ENCODE assay signal across 10 cellular contexts in genomic region chr15:58361291-58361759, GRCh38.
DNase-seq lines count a peak whose midpoint lies in the region; ATAC-seq and TF ChIP-seq lines count a peak whose summit lies in the region.
"Had no signal": no experiment of that assay in that cellular context is flagged by ENCODE, and none has a peak within 500 bp of the region (broad histone marks: within the 10 kb centered on the region; RNA-seq: fewer than 3 reads in every experiment).

No MANE protein-coding gene starts in this region.

- no peak overlapping the region for H3K4me2 ChIP-seq in trophoblast cell (ENCODE audit: low read length)

- H2BK120ac ChIP-seq in trophoblast cell (ENCODE audit: insufficient read depth, low read length, poor library complexity): peak overlapping the region; percentile 98

- peak overlapping the region; percentile 91 for H3K14ac ChIP-seq in trophoblast cell (ENCODE audit: low read length)

- peak overlapping the region; percentile 94 for H4K91ac ChIP-seq in trophoblast cell (ENCODE audit: low read depth, low read length)

- H3K4me1 ChIP-seq in trophoblast cell (ENCODE audit: control insufficient read depth in 1 of 2, insufficient read depth in 2 of 2, low read length in 2 of 2) (peaks cover 15 to 26% of the 10 kb centered on the region in 2 experiments), tibial artery (no peaks in the 10 kb centered on the region)

- peaks cover 12% of the 10 kb centered on the region for H3K79me1 ChIP-seq in trophoblast cell (ENCODE audit: low read length)

- no peak overlapping the region for H3K9ac ChIP-seq in trophoblast cell (ENCODE audit: low read length)

- H3K27me3 ChIP-seq in trophoblast cell (ENCODE audit: insufficient read depth, low read length): no peaks in the 10 kb centered on the region
- H3K27me3 ChIP-seq in tibial artery: peaks cover 0 to 2% of the 10 kb centered on the region in 2 donors
- H3K27me3 ChIP-seq: neutrophil had no signal

- H4K8ac ChIP-seq in trophoblast cell (ENCODE audit: low read depth, low read length): peak overlapping the region; percentile 48

- no peak overlapping the region for H2AFZ ChIP-seq in trophoblast cell (ENCODE audit: insufficient read depth, low read length, poor library complexity)

- no peak overlapping the region for H3K4ac ChIP-seq in trophoblast cell (ENCODE audit: low read depth, low read length)

- peak overlapping the region; percentile 81 for H2BK5ac ChIP-seq in trophoblast cell (ENCODE audit: low read depth, low read length, poor library complexity)

- no peaks in the 10 kb centered on the region for H3K9me3 ChIP-seq in trophoblast cell (ENCODE audit: insufficient read depth, low read depth, low read length)
- H3K9me3 ChIP-seq in tibial artery: peaks cover 0 to 6% (median 0%) of the 10 kb centered on the region in 3 donors
- H3K9me3 ChIP-seq: neutrophil had no signal

- no CpG with 5 or more reads among the region's 5 CpGs for WGBS in trophoblast cell (ENCODE audit: extremely low coverage, insufficient coverage, insufficient read length)

- DNase-seq in GM04504 (ENCODE audit: low read depth) (peak; percentile 95), NCI-H187 treated with DMSO at 0.1 percent for 48 hours (lab: John Stamatoyannopoulos, UW) (peak; percentile 19), choroid plexus epithelial cell (ENCODE audit: low read depth) (peak; percentile 91), trophoblast cell (peak; percentile 14 to 64), NCI-H524 (lab: John Stamatoyannopoulos, UW) (no peak), tibial artery (no peak), middle frontal gyrus (ENCODE audit: extremely low spot score, low spot score) (no peak)
- DNase-seq: activated CD4-positive, alpha-beta T cell treated with anti-CD3 and anti-CD28 coated beads, Interleukin-2, amount 50 U/mL, for 4 hours had no signal

- H3K27ac ChIP-seq in trophoblast cell (ENCODE audit: low read depth, low read length) (peak overlapping the region; percentile 81), tibial artery (no peak overlapping the region)
- H3K27ac ChIP-seq: neutrophil had no signal

- TF ChIP-seq CTCF in choroid plexus epithelial cell (conservative IDR thresholded peaks at IDR 0.05; ENCODE audit: low read depth, low read length) (peak; percentile 3), tibial artery (IDR thresholded peaks at IDR 0.05) (no peak)

- H2AK5ac ChIP-seq in trophoblast cell (ENCODE audit: low read length): no peak overlapping the region

- intact Hi-C loops in tibial artery (cut with DNase I; ENCODE audit: low total_unique reads): no loop called here

- H3K23ac ChIP-seq in trophoblast cell (ENCODE audit: low read length): no peak overlapping the region

- H4K12ac ChIP-seq in trophoblast cell (ENCODE audit: low read depth, low read length): no peak overlapping the region

- H3K18ac ChIP-seq in trophoblast cell (ENCODE audit: low read length): no peak overlapping the region

- H3K4me3 ChIP-seq in choroid plexus epithelial cell (ENCODE audit: low read depth, low read length): no peak overlapping the region
- H3K4me3 ChIP-seq in trophoblast cell (ENCODE audit: low read depth, low read length): no peak overlapping the region
- H3K4me3 ChIP-seq in tibial artery: no peak overlapping the region

- H3K36me3 ChIP-seq in trophoblast cell (ENCODE audit: control insufficient read depth in 1 of 2, insufficient read depth in 2 of 2, low read length in 2 of 2) (no peaks in the 10 kb centered on the region), tibial artery (no peaks in the 10 kb centered on the region)
- H3K36me3 ChIP-seq: neutrophil had no signal

- no peak for ATAC-seq in GM21619 (IDR thresholded peaks at IDR 0.05; ENCODE audit: unreplicated experiment)

- H2BK12ac ChIP-seq in trophoblast cell (ENCODE audit: low read length): peak overlapping the region; percentile 73

- peaks cover 2% of the 10 kb centered on the region for H3K79me2 ChIP-seq in trophoblast cell (ENCODE audit: control insufficient read depth, insufficient read depth, low read length, poor library complexity)

Comparison
In these comparisons a context has a peak if more than half of its experiments do, and no peak if none do; other contexts are left out.
1. DNase-seq: peak in GM04504 (single experiment), NCI-H187 treated with DMSO at 0.1 percent for 48 hours (single experiment), choroid plexus epithelial cell (single experiment) and trophoblast cell (2 of 2); none in NCI-H524 (0 of 2), tibial artery (0 of 2) and middle frontal gyrus (single experiment).